Comparison of ENCODE assay signal across 8 cellular contexts in the genomic region with DNA sequence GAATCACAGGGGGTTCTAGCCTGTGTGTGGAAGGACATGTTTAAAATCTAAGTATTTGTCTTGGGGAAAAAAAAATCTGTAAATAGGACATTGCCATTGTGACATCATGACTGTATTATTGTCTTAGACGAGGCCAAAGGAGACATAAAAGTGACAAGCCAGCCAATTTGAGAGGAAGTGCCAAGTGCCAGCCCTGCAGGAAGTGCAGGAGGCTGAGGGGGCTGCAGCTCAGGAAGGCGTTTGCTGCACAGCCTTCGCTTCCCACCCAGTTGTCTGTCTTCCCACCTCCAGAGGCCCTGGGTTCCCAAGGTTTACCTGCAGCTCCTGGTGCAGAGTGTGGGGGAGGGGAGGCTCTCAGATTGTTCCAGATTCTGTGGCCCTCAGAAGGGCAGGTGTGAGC. TPM values are rescaled to one million over a fixed set of nuclear protein-coding genes. Genes with fewer than 3 reads are reported as not detected.
DNase-seq lines count a peak whose midpoint lies in the region; ATAC-seq and TF ChIP-seq lines count a peak whose summit lies in the region.

No MANE protein-coding gene starts in this region.

- in situ Hi-C loops in GM13977 (cut with MboI; ENCODE audit: low pct_unique_long_range_greater_than_20kb, low sequenced_read_pairs, unreplicated experiment) = no loop called here

- peak in 3 of 7 experiments; percentile 47 to 52 (median 51) for DNase-seq in CD8-positive, alpha-beta T cell
- DNase-seq in activated CD8-positive, alpha-beta T cell treated with anti-CD3 and anti-CD28 coated beads, Interleukin-2, amount 10 ng/mL, durations not matched to agents 7 days and 5 days = peak; percentile 49
- no peak for DNase-seq in GM13977 (ENCODE audit: low spot score)
- no peak for DNase-seq in COR-L47 (lab: John Stamatoyannopoulos, UW)
- DNase-seq in MCF 10A (ENCODE audit: unreplicated experiment) = no peak

- intact Hi-C loops in CD8-positive, alpha-beta T cell (cut with DNase I, micrococcal nuclease) = loop anchor here (2.0 to 5.0 kb wide), 11 partner anchors 13 to 480 kb away; a partner anchor contains a TSS
- intact Hi-C loops in MCF 10A (cut with micrococcal nuclease) = no loop called here

- TF ChIP-seq CTCF in CD8-positive, alpha-beta T cell (IDR thresholded peaks at IDR 0.05) = no peak
- no peak for TF ChIP-seq CTCF in GM13977 (IDR thresholded peaks at IDR 0.05; ENCODE audit: extremely low read depth, insufficient read depth, missing control alignments)
- TF ChIP-seq CTCF in MCF 10A (IDR thresholded peaks at IDR 0.05; ENCODE audit: unreplicated experiment) = no peak

- peak overlapping the region; percentile 98 for H3K27ac Mint-ChIP-seq in CD8-positive, alpha-beta T cell
- H3K27ac Mint-ChIP-seq in activated CD8-positive, alpha-beta T cell treated with anti-CD3 and anti-CD28 coated beads, Interleukin-2, amount 10 ng/mL, durations not matched to agents 7 days and 5 days = peak overlapping the region; percentile 98
- H3K27ac Mint-ChIP-seq in MCF 10A (ENCODE audit: low read depth, unreplicated experiment) = no peak overlapping the region

- peaks cover 29% of the 10 kb centered on the region for H3K36me3 Mint-ChIP-seq in CD8-positive, alpha-beta T cell
- H3K36me3 Mint-ChIP-seq in activated CD8-positive, alpha-beta T cell treated with anti-CD3 and anti-CD28 coated beads, Interleukin-2, amount 10 ng/mL, durations not matched to agents 7 days and 5 days (ENCODE audit: low read depth) = peaks cover 53% of the 10 kb centered on the region
- H3K36me3 Mint-ChIP-seq in MCF 10A (ENCODE audit: insufficient read depth, unreplicated experiment) = no peaks in the 10 kb centered on the region

- peaks cover 76% of the 10 kb centered on the region for H3K4me1 ChIP-seq in CD8-positive, alpha-beta T cell (ENCODE audit: insufficient read depth, low read length)
- peaks cover 91% of the 10 kb centered on the region for H3K4me1 ChIP-seq in mononuclear cell (ENCODE audit: insufficient read depth, low read length)

- CTCF ChIA-PET in CD8-positive, alpha-beta T cell (lab: Charles Lee) = interaction anchor here (1.1 to 13.1 kb wide), 5 partner anchors 11 to 87 kb away, joined by 4 to 155 read pairs (median 18); no protein-coding TSS in a partner anchor
- CTCF ChIA-PET in activated CD8-positive, alpha-beta T cell treated with anti-CD3 and anti-CD28 coated beads, Interleukin-2, amount 10 ng/mL, durations not matched to agents 7 days and 5 days (lab: Charles Lee) = interaction anchor here (0.7 to 3.4 kb wide), 10 partner anchors 11 to 87 kb away, joined by 3 to 19 read pairs (median 5); no protein-coding TSS in a partner anchor
- CTCF ChIA-PET in MCF 10A (lab: Yijun Ruan, JAX) = interaction anchor here (1.1 to 1.2 kb wide), 2 partner anchors 13 to 398 kb away, joined by 3 read pairs; no protein-coding TSS in a partner anchor

- ATAC-seq in CD8-positive, alpha-beta T cell = peak; percentile 29
- no peak for ATAC-seq in activated CD8-positive, alpha-beta T cell treated with anti-CD3 and anti-CD28 coated beads, Interleukin-2, amount 10 ng/mL, durations not matched to agents 7 days and 5 days
- no peak for ATAC-seq in GM18517 (IDR thresholded peaks at IDR 0.05; ENCODE audit: unreplicated experiment)

- no peaks in the 10 kb centered on the region for H3K27me3 ChIP-seq in CD8-positive, alpha-beta T cell (ENCODE audit: insufficient read depth, low read length)
- H3K27me3 ChIP-seq in mononuclear cell (ENCODE audit: insufficient read depth, low read length) = no peaks in the 10 kb centered on the region

- no peaks in the 10 kb centered on the region for H3K9me3 Mint-ChIP-seq in CD8-positive, alpha-beta T cell
- H3K9me3 Mint-ChIP-seq in activated CD8-positive, alpha-beta T cell treated with anti-CD3 and anti-CD28 coated beads, Interleukin-2, amount 10 ng/mL, durations not matched to agents 7 days and 5 days (ENCODE audit: insufficient read depth) = no peaks in the 10 kb centered on the region
- no peaks in the 10 kb centered on the region for H3K9me3 Mint-ChIP-seq in MCF 10A (ENCODE audit: unreplicated experiment)

- H3K27me3 Mint-ChIP-seq in CD8-positive, alpha-beta T cell (ENCODE audit: low read depth) = no peaks in the 10 kb centered on the region
- no peaks in the 10 kb centered on the region for H3K27me3 Mint-ChIP-seq in activated CD8-positive, alpha-beta T cell treated with anti-CD3 and anti-CD28 coated beads, Interleukin-2, amount 10 ng/mL, durations not matched to agents 7 days and 5 days (ENCODE audit: low read depth)
- H3K27me3 Mint-ChIP-seq in MCF 10A (ENCODE audit: insufficient read depth, unreplicated experiment) = no peaks in the 10 kb centered on the region

- H3K4me3 Mint-ChIP-seq in CD8-positive, alpha-beta T cell = peak overlapping the region; percentile 97
- peak overlapping the region; percentile 98 for H3K4me3 Mint-ChIP-seq in activated CD8-positive, alpha-beta T cell treated with anti-CD3 and anti-CD28 coated beads, Interleukin-2, amount 10 ng/mL, durations not matched to agents 7 days and 5 days
- no peak overlapping the region for H3K4me3 Mint-ChIP-seq in MCF 10A (ENCODE audit: unreplicated experiment)

- peaks cover 5% of the 10 kb centered on the region for H3K36me3 ChIP-seq in CD8-positive, alpha-beta T cell (ENCODE audit: insufficient read depth, low read length)
- H3K36me3 ChIP-seq in KOPT-K1 (ENCODE audit: insufficient read depth, low read length) = no peaks in the 10 kb centered on the region; the same call in 1 of the 2 replicates

- H3K27ac ChIP-seq in CD8-positive, alpha-beta T cell (ENCODE audit: low read depth, low read length) = peak overlapping the region; percentile 77
- H3K27ac ChIP-seq in KOPT-K1 (ENCODE audit: low read depth, low read length, poor library complexity, severe bottlenecking) = peak overlapping the region; percentile 93

- H3K4me3 ChIP-seq in CD8-positive, alpha-beta T cell (ENCODE audit: low read depth, low read length) = peak overlapping the region; percentile 91
- H3K4me3 ChIP-seq in mononuclear cell (ENCODE audit: low read length) = peak overlapping the region; percentile 62

- H3K4me1 Mint-ChIP-seq in CD8-positive, alpha-beta T cell (ENCODE audit: low read depth) = peaks cover 78% of the 10 kb centered on the region
- H3K4me1 Mint-ChIP-seq in activated CD8-positive, alpha-beta T cell treated with anti-CD3 and anti-CD28 coated beads, Interleukin-2, amount 10 ng/mL, durations not matched to agents 7 days and 5 days (ENCODE audit: low read depth) = peaks cover 84% of the 10 kb centered on the region
- no peaks in the 10 kb centered on the region for H3K4me1 Mint-ChIP-seq in MCF 10A (ENCODE audit: insufficient read depth, unreplicated experiment)

- POLR2A ChIA-PET in CD8-positive, alpha-beta T cell (lab: Charles Lee) = interaction anchor here (1.1 to 2.2 kb wide), 6 partner anchors 10 to 69 kb away, joined by 3 to 7 read pairs (median 5); no protein-coding TSS in a partner anchor
- POLR2A ChIA-PET in activated CD8-positive, alpha-beta T cell treated with anti-CD3 and anti-CD28 coated beads, Interleukin-2, amount 10 ng/mL, durations not matched to agents 7 days and 5 days (lab: Charles Lee) = interaction anchor here (0.7 to 1.4 kb wide), 5 partner anchors 14 to 498 kb away, joined by 3 to 5 read pairs (median 3); no protein-coding TSS in a partner anchor
- POLR2A ChIA-PET in MCF 10A (lab: Yijun Ruan, JAX) = no interaction called here

- no peaks in the 10 kb centered on the region for H3K9me3 ChIP-seq in CD8-positive, alpha-beta T cell (ENCODE audit: low read length)
- H3K9me3 ChIP-seq in KOPT-K1 (ENCODE audit: insufficient read depth, low read length, poor library complexity, severe bottlenecking) (no peaks in the 10 kb centered on the region), mononuclear cell (ENCODE audit: low read depth, low read length) (no peaks in the 10 kb centered on the region)

- BruUV-seq in MCF 10A (replicated peaks; lab: Mats Ljungman, UMichigan) = no TSS peak

RNA-seq across cellular contexts. Expression of a gene that starts 1.3 kb away (rescaled TPM):
- total RNA-seq in CD8-positive, alpha-beta T cell = 100 to 1,000 TPM; 117 to 126 TPM
- 100 to 1,000 TPM; 214 to 225 TPM for total RNA-seq in activated CD8-positive, alpha-beta T cell treated with anti-CD3 and anti-CD28 coated beads, Interleukin-2, amount 10 ng/mL, durations not matched to agents 7 days and 5 days
- total RNA-seq in mononuclear cell = 75.9 TPM
- 32.9 and 61.5 TPM in 2 replicates for total RNA-seq in MCF 10A (2022)
